Comparison of ENCODE assay signal across 8 cellular contexts in genomic region chr6:33123732-33124524, GRCh38. TPM values are rescaled to one million over a fixed set of nuclear protein-coding genes. Genes with fewer than 3 reads are reported as not detected.
DNase-seq lines count a peak whose midpoint lies in the region; ATAC-seq and TF ChIP-seq lines count a peak whose summit lies in the region.

No MANE protein-coding gene starts in this region.

- H3K27ac Mint-ChIP-seq in activated CD8-positive, alpha-beta T cell treated with anti-CD3 and anti-CD28 coated beads for 36 hours: no peak overlapping the region

- H3K4me1 Mint-ChIP-seq in activated CD8-positive, alpha-beta T cell treated with anti-CD3 and anti-CD28 coated beads for 36 hours (ENCODE audit: low read depth): no peaks in the 10 kb centered on the region

- no peak overlapping the region for H3K4me3 ChIP-seq in AG04449 (ENCODE audit: low read depth, low read length)
- H3K4me3 ChIP-seq in vagina: no peak overlapping the region
- no peak overlapping the region for H3K4me3 ChIP-seq in uterus

- H3K9me3 Mint-ChIP-seq in activated CD8-positive, alpha-beta T cell treated with anti-CD3 and anti-CD28 coated beads for 36 hours: peaks cover 4% of the 10 kb centered on the region

- peaks cover 3% of the 10 kb centered on the region for H3K27me3 Mint-ChIP-seq in activated CD8-positive, alpha-beta T cell treated with anti-CD3 and anti-CD28 coated beads for 36 hours

- H3K27ac ChIP-seq in vagina (no peak overlapping the region), uterus (no peak overlapping the region)

- intact Hi-C loops in activated CD8-positive, alpha-beta T cell treated with anti-CD3 and anti-CD28 coated beads for 36 hours (cut with micrococcal nuclease): loop anchor here (2.0 kb wide), 1 partner anchor 125 kb away; no protein-coding TSS in a partner anchor
- intact Hi-C loops in vagina (cut with DNase I) (no loop called here), uterus (cut with DNase I; ENCODE audit: low total_unique reads) (no loop called here)

- POLR2A ChIA-PET in AG04449 (lab: Yijun Ruan, JAX): no interaction called here
- POLR2A ChIA-PET in activated CD8-positive, alpha-beta T cell treated with anti-CD3 and anti-CD28 coated beads for 36 hours (lab: Charles Lee): interaction anchor here (0.6 to 1.6 kb wide), 3 partner anchors 76 to 183 kb away, joined by 3 to 7 read pairs (median 3); no protein-coding TSS in a partner anchor

- DNase-seq in AG04449 (ENCODE audit: low read depth, low spot score) (no peak), GM03348 (ENCODE audit: low spot score) (peak; percentile 24), NCI-H1694 (lab: John Stamatoyannopoulos, UW) (peak; percentile 33), kidney tubule cell (ENCODE audit: low spot score) (peak; percentile 45), vagina (ENCODE audit: extremely low spot score in 2 of 2) (no peak), uterus (no peak)
- peak; percentile 57 for DNase-seq in activated CD8-positive, alpha-beta T cell treated with anti-CD3 and anti-CD28 coated beads for 36 hours

- H3K36me3 ChIP-seq in vagina (no peaks in the 10 kb centered on the region), uterus (no peaks in the 10 kb centered on the region)

- peak; percentile 8 for TF ChIP-seq CTCF in AG04449 (IDR thresholded peaks at IDR 0.05; ENCODE audit: insufficient read depth, low read length, missing control alignments)
- peak; percentile 83 for TF ChIP-seq CTCF in activated CD8-positive, alpha-beta T cell treated with anti-CD3 and anti-CD28 coated beads for 36 hours (IDR thresholded peaks at IDR 0.05)
- TF ChIP-seq CTCF in vagina (IDR thresholded peaks at IDR 0.05): peak in 1 of 3 experiments; percentile 25
- no peak for TF ChIP-seq CTCF in uterus (IDR thresholded peaks at IDR 0.05)

- no peak overlapping the region for H3K4me3 Mint-ChIP-seq in activated CD8-positive, alpha-beta T cell treated with anti-CD3 and anti-CD28 coated beads for 36 hours

- ATAC-seq in activated CD8-positive, alpha-beta T cell treated with anti-CD3 and anti-CD28 coated beads for 36 hours: peak; percentile 64
- ATAC-seq in HG03175 (IDR thresholded peaks at IDR 0.05; ENCODE audit: unreplicated experiment): no peak

- no peaks in the 10 kb centered on the region for H3K27me3 ChIP-seq in vagina
- H3K27me3 ChIP-seq in uterus: no peaks in the 10 kb centered on the region

- H3K4me1 ChIP-seq in vagina (no peaks in the 10 kb centered on the region), uterus (no peaks in the 10 kb centered on the region)

- H3K36me3 Mint-ChIP-seq in activated CD8-positive, alpha-beta T cell treated with anti-CD3 and anti-CD28 coated beads for 36 hours (ENCODE audit: low read depth): peaks cover 1% of the 10 kb centered on the region

- H3K9me3 ChIP-seq in vagina (no peaks in the 10 kb centered on the region), uterus (no peaks in the 10 kb centered on the region)

- no peak for TF ChIP-seq POLR2A in vagina (IDR thresholded peaks at IDR 0.05)
- TF ChIP-seq POLR2A in uterus (IDR thresholded peaks at IDR 0.05): no peak

- CTCF ChIA-PET in AG04449 (lab: Yijun Ruan, JAX): interaction anchor here (0.8 to 3.8 kb wide), 9 partner anchors 10 to 125 kb away, joined by 3 to 25 read pairs (median 3); no protein-coding TSS in a partner anchor
- CTCF ChIA-PET in activated CD8-positive, alpha-beta T cell treated with anti-CD3 and anti-CD28 coated beads for 36 hours (lab: Charles Lee): interaction anchor here (0.6 to 7.0 kb wide), 31 partner anchors 8 to 221 kb away, joined by 3 to 75 read pairs (median 4); partner anchors contain the start of genes RPS18 and VPS52

RNA-seq across cellular contexts. Expression of gene HLA-DPB1, which starts 48.1 kb away (rescaled TPM):
- 10 to 100 TPM; 12.3 to 14.8 TPM for total RNA-seq in activated CD8-positive, alpha-beta T cell treated with anti-CD3 and anti-CD28 coated beads for 36 hours
- total RNA-seq in vagina (94.8 TPM), uterus (100 to 1,000 TPM in 1 of 4 donors, 10 to 100 TPM in 3; 19.8 to 108 (median 43.6) TPM)

RNA-seq across cellular contexts. Expression of gene HLA-DPA1, which starts 50.5 kb away (rescaled TPM):
- total RNA-seq in activated CD8-positive, alpha-beta T cell treated with anti-CD3 and anti-CD28 coated beads for 36 hours: 10 to 100 TPM; 27.6 to 27.9 TPM
- total RNA-seq in vagina: 82.3 TPM
- total RNA-seq in uterus: 100 to 1,000 TPM in 2 of 4 donors, 10 to 100 TPM in 2; 48.0 to 187 (median 135) TPM

Comparison
In these comparisons a context has a peak if more than half of its experiments do, and no peak if none do; other contexts are left out.
1. DNase-seq: peak in GM03348 (single experiment), NCI-H1694 (single experiment), activated CD8-positive, alpha-beta T cell treated with anti-CD3 and anti-CD28 coated beads for 36 hours (single experiment) and kidney tubule cell (single experiment); none in AG04449 (single experiment), vagina (0 of 2) and uterus (0 of 2).
2. CTCF ChIP-seq: peak in AG04449 (single experiment) and activated CD8-positive, alpha-beta T cell treated with anti-CD3 and anti-CD28 coated beads for 36 hours (single experiment); none in uterus (0 of 4).